In the genomic region with DNA sequence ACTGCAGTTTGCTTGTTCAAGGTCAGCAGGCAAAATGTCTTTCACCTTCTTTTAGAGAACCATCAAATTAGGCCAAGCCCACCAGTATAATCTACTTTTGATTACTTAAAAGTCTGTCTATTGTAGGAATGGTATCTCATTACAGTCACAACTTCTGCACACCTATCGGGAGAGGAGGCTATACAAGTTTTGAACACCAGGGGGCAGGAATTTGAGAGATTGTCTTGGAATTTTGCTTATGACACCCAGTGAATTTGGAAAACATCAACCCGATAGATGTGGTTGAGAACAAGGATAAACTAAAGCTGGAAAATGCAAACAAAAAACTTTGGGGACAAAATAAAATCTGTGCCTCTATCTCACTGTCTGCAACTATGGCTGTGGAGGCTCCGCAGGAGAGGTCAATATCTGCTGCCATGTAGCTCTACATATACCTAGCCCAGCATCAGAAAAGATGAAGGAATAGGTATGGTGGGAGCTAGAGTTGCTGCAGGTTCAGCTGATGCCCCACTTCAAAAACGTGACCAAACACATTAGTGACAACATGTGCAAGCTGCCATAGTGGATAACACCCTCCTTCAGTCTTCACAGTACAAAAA, we compare ENCODE assay signal across 11 cellular contexts.
A peak's percentile ranks its signal among the peaks of the same experiment; 100 is the strongest.
DNase-seq lines count a peak whose midpoint lies in the region; ATAC-seq and TF ChIP-seq lines count a peak whose summit lies in the region.
"Had no signal": no experiment of that assay in that cellular context is flagged by ENCODE, and none has a peak within 500 bp of the region (broad histone marks: within the 10 kb centered on the region; RNA-seq: fewer than 3 reads in every experiment).

No MANE protein-coding gene starts in this region.

- ATAC-seq in foreskin keratinocyte (no peak), gastrocnemius medialis (no peak), HG02840 (IDR thresholded peaks at IDR 0.05; ENCODE audit: low FRiP score, unreplicated experiment) (no peak)

- peak; percentile 91 for TF ChIP-seq CTCF in OCI-LY1 (IDR thresholded peaks at IDR 0.05; ENCODE audit: low read length)
- TF ChIP-seq CTCF in foreskin keratinocyte (conservative IDR thresholded peaks at IDR 0.05): peak; percentile 52
- no peak for TF ChIP-seq CTCF in gastrocnemius medialis (IDR thresholded peaks at IDR 0.05 in 4 of 5, conservative IDR thresholded peaks at IDR 0.05 in 1 of 5)

- no peaks in the 10 kb centered on the region for H4K20me1 ChIP-seq in OCI-LY1 (ENCODE audit: insufficient read depth, low read length)

- no peak overlapping the region for H3K4me3 ChIP-seq in OCI-LY1 (ENCODE audit: low read depth, low read length, poor library complexity, severe bottlenecking)
- no peak overlapping the region for H3K4me3 ChIP-seq in gastrocnemius medialis
- H3K4me3 ChIP-seq: tibial artery had no signal

- H3K27me3 ChIP-seq in OCI-LY1 (ENCODE audit: insufficient read depth, low read length): no peaks in the 10 kb centered on the region
- no peaks in the 10 kb centered on the region for H3K27me3 ChIP-seq in foreskin keratinocyte
- no peaks in the 10 kb centered on the region for H3K27me3 ChIP-seq in gastrocnemius medialis
- H3K27me3 ChIP-seq: tibial artery had no signal

- no peaks in the 10 kb centered on the region for H3K9me2 ChIP-seq in OCI-LY1 (ENCODE audit: low read depth, low read length)

- H3K36me3 ChIP-seq in OCI-LY1 (ENCODE audit: insufficient read depth, low read length) (no peaks in the 10 kb centered on the region), gastrocnemius medialis (no peaks in the 10 kb centered on the region)
- H3K36me3 ChIP-seq: tibial artery had no signal

- H3K27ac ChIP-seq in OCI-LY1 (ENCODE audit: low read depth, low read length, poor library complexity, severe bottlenecking) (no peak overlapping the region), foreskin keratinocyte (no peak overlapping the region), gastrocnemius medialis (no peak overlapping the region)
- H3K27ac ChIP-seq: tibial artery had no signal

- no peaks in the 10 kb centered on the region for H3K79me2 ChIP-seq in OCI-LY1 (ENCODE audit: insufficient read depth, low read length)

- in situ Hi-C loops in gastrocnemius medialis (cut with MboI; ENCODE audit: low sequenced_read_pairs in 4 of 4): no loop called here

- no peaks in the 10 kb centered on the region for H3F3A ChIP-seq in OCI-LY1 (ENCODE audit: insufficient read depth, low read length)

- H3K9ac ChIP-seq in OCI-LY1 (ENCODE audit: low read length): no peak overlapping the region

- TF ChIP-seq POLR2A in gastrocnemius medialis (IDR thresholded peaks at IDR 0.05): no peak

- H3K9me3 ChIP-seq in OCI-LY1 (ENCODE audit: low read length) (no peaks in the 10 kb centered on the region), gastrocnemius medialis (no peaks in the 10 kb centered on the region)
- H3K9me3 ChIP-seq: tibial artery had no signal

- H3K4me1 ChIP-seq in OCI-LY1 (ENCODE audit: insufficient read depth, low read length, severe bottlenecking) (no peaks in the 10 kb centered on the region), foreskin keratinocyte (no peaks in the 10 kb centered on the region), gastrocnemius medialis (no peaks in the 10 kb centered on the region)
- H3K4me1 ChIP-seq: tibial artery had no signal

- intact Hi-C loops in gastrocnemius medialis (cut with DNase I; ENCODE audit: low total_unique reads): no loop called here

- no peak overlapping the region for H2AFZ ChIP-seq in OCI-LY1 (ENCODE audit: low read length)

- no peak overlapping the region for H3K4me2 ChIP-seq in OCI-LY1 (ENCODE audit: low read length)

- DNase-seq in NCI-H82 (lab: John Stamatoyannopoulos, UW) (peak; percentile 68), NCI-H82 treated with DMSO at 0.1 percent for 48 hours (lab: John Stamatoyannopoulos, UW; ENCODE audit: unreplicated experiment) (no peak), foreskin keratinocyte (peak in 1 of 2 donors; percentile 7), gastrocnemius medialis (no peak)
- no peak for DNase-seq in stimulated activated CD4-positive, alpha-beta T cell treated with anti-CD3 and anti-CD28 coated beads, Interleukin-4, amount 100 ng/mL, for 24 hours
- no peak for DNase-seq in effector CD8-positive, alpha-beta T cell (lab: John Stamatoyannopoulos, UW)
- DNase-seq: stimulated activated CD4-positive, alpha-beta T cell treated with anti-CD3 and anti-CD28 coated beads, Interleukin-2, amount 100 ng/mL, for 24 hours; T-helper 9 cell; tibial artery had no signal

Comparison
In these comparisons a context has a peak if more than half of its experiments do, and no peak if none do; other contexts are left out.
1. CTCF ChIP-seq: peak in OCI-LY1 (single experiment) and foreskin keratinocyte (single experiment); none in gastrocnemius medialis (0 of 5).